Comparison of ENCODE assay signal across 20 cellular contexts in genomic region chr5:14181299-14181968, GRCh38. TPM values are rescaled to one million over a fixed set of nuclear protein-coding genes. Genes with fewer than 3 reads are reported as not detected.
DNase-seq lines count a peak whose midpoint lies in the region; ATAC-seq and TF ChIP-seq lines count a peak whose summit lies in the region.
"Had no signal": no experiment of that assay in that cellular context is flagged by ENCODE, and none has a peak within 500 bp of the region (broad histone marks: within the 10 kb centered on the region; RNA-seq: fewer than 3 reads in every experiment).

No MANE protein-coding gene starts in this region.

- H3K4me2 ChIP-seq in SK-N-SH: peak overlapping the region; percentile 33; the same call in 1 of the 2 replicates
- H3K4me2 ChIP-seq in mammary epithelial cell (ENCODE audit: insufficient read depth, low read depth, low read length): no peak overlapping the region

- no peaks in the 10 kb centered on the region for H3K27me3 ChIP-seq in SK-N-SH (ENCODE audit: insufficient read depth)
- H3K27me3 ChIP-seq in mammary epithelial cell (ENCODE audit: insufficient read depth, low read length): no peaks in the 10 kb centered on the region
- H3K27me3 ChIP-seq in muscle layer of duodenum (ENCODE audit: low read depth, low read length): no peaks in the 10 kb centered on the region
- H3K27me3 ChIP-seq in transverse colon: no peaks in the 10 kb centered on the region
- H3K27me3 ChIP-seq: spleen, upper lobe of right lung had no signal

- in situ Hi-C loops in mammary epithelial cell (cut with MboI; ENCODE audit: low sequenced_read_pairs in 2 of 2) (no loop called here), transverse colon (cut with MboI; ENCODE audit: low pct_ligation_motif_present in 1 of 4, low pct_unique_long_range_greater_than_20kb in 1 of 4, low sequenced_read_pairs in 3 of 4) (no loop called here)

- DNase-seq in SK-N-SH: peak; percentile 78
- DNase-seq in mammary epithelial cell: no peak
- no peak for DNase-seq in transverse colon
- DNase-seq in activated CD4-positive, alpha-beta T cell treated with anti-CD3 and anti-CD28 coated beads, Interleukin-2, amount 50 U/mL, for 1 hour: no peak
- DNase-seq in NCI-H1436 treated with DMSO at 0.1 percent for 48 hours (lab: John Stamatoyannopoulos, UW): no peak
- no peak for DNase-seq in anterior cingulate cortex (lab: John Stamatoyannopoulos, UW)
- DNase-seq: 8988T; activated naive CD8-positive, alpha-beta T cell treated with anti-CD3 and anti-CD28 coated beads, Interleukin-2, amount 50 U/mL, for 24 hours; cerebellar nuclear complex; DMS79 treated with DMSO at 0.1 percent for 48 hours; endodermal cell; H9; hypothalamus; left colon; spleen; upper lobe of right lung had no signal

- H3K4me3 ChIP-seq in SK-N-SH (ENCODE audit: low read depth in 2 of 2, low read length in 1 of 2) (no peak overlapping the region), mammary epithelial cell (replicated peaks in 1 of 3; ENCODE audit: insufficient read depth in 1 of 3, low read depth in 2 of 3, low read length in 3 of 3) (no peak overlapping the region), muscle layer of duodenum (ENCODE audit: low read depth in 1 of 2, low read length in 2 of 2) (no peak overlapping the region), transverse colon (no peak overlapping the region)
- H3K4me3 ChIP-seq: spleen, upper lobe of right lung had no signal

- intact Hi-C loops in mammary epithelial cell (cut with micrococcal nuclease) (no loop called here), transverse colon (cut with DNase I; ENCODE audit: low total_unique reads) (no loop called here)

- WGBS in SK-N-SH (ENCODE audit: low lambda C conversion rate): 74% methylated on average over 9 of the region's 11 CpGs
- WGBS in mammary epithelial cell (ENCODE audit: low coverage, missing lambda C conversion rate): 87% methylated on average over 9 of the region's 11 CpGs
- 80 to 85% methylated on average over 1 to 11 of the region's 11 CpGs for WGBS in transverse colon (ENCODE audit: low coverage in 1 of 2), 2 donors

- no peak; the same call in 1 of the 2 replicates for TF ChIP-seq RAD21 in SK-N-SH (IDR thresholded peaks at IDR 0.05; ENCODE audit: low read length)

- no peaks in the 10 kb centered on the region for H3K36me3 ChIP-seq in SK-N-SH (replicated peaks in 1 of 2; ENCODE audit: control insufficient read depth in 1 of 2, insufficient read depth in 2 of 2, low read length in 1 of 2)
- H3K36me3 ChIP-seq in mammary epithelial cell (ENCODE audit: insufficient read depth, low read length): no peaks in the 10 kb centered on the region
- peaks cover 0 to 11% of the 10 kb centered on the region in 2 donors for H3K36me3 ChIP-seq in muscle layer of duodenum (ENCODE audit: control insufficient read depth in 1 of 2, insufficient read depth in 2 of 2, low read length in 2 of 2)
- no peaks in the 10 kb centered on the region for H3K36me3 ChIP-seq in transverse colon
- H3K36me3 ChIP-seq: spleen, upper lobe of right lung had no signal

- no peaks in the 10 kb centered on the region for H3K9me3 ChIP-seq in SK-N-SH
- H3K9me3 ChIP-seq in mammary epithelial cell (replicated peaks; ENCODE audit: insufficient read depth, low read length): no peaks in the 10 kb centered on the region
- H3K9me3 ChIP-seq in muscle layer of duodenum (ENCODE audit: control insufficient read depth in 1 of 2, low read length in 2 of 2): no peaks in the 10 kb centered on the region
- no peaks in the 10 kb centered on the region for H3K9me3 ChIP-seq in transverse colon
- H3K9me3 ChIP-seq: spleen, upper lobe of right lung had no signal

- CTCF ChIA-PET in SK-N-SH (lab: Yijun Ruan, JAX): no interaction called here
- CTCF ChIA-PET in mammary epithelial cell (lab: Charles Lee; ENCODE audit: low non-redundant PET): no interaction called here

- H3K9ac ChIP-seq in SK-N-SH (no peak overlapping the region), mammary epithelial cell (ENCODE audit: insufficient read depth, low read length) (no peak overlapping the region)
- H3K9ac ChIP-seq: parathyroid adenoma had no signal

- no peak overlapping the region for H2AFZ ChIP-seq in SK-N-SH (ENCODE audit: low read depth)
- no peak overlapping the region for H2AFZ ChIP-seq in mammary epithelial cell (ENCODE audit: low read depth, low read length)
- H2AFZ ChIP-seq: parathyroid adenoma had no signal

- BruUV-seq in mammary epithelial cell (replicated peaks; lab: Mats Ljungman, UMichigan): no TSS peak

- POLR2A ChIA-PET in SK-N-SH (lab: Yijun Ruan, JAX): no interaction called here

- TF ChIP-seq CTCF in SK-N-SH (IDR thresholded peaks at IDR 0.05) (no peak), mammary epithelial cell (conservative IDR thresholded peaks at IDR 0.05 in 1 of 2, IDR thresholded peaks at IDR 0.05 in 1 of 2; ENCODE audit: extremely low read depth in 1 of 2, insufficient read depth in 1 of 2, low read depth in 1 of 2, low read length in 2 of 2) (no peak), transverse colon (IDR thresholded peaks at IDR 0.05) (no peak)

- dilution Hi-C loops in mammary epithelial cell (cut with HindIII; ENCODE audit: low sequenced_read_pairs): no loop called here

- H3K27ac ChIP-seq in SK-N-SH (ENCODE audit: low read depth in 2 of 2, low read length in 1 of 2): peak overlapping the region; percentile 85 to 94; a peak in 3 of 4 replicates
- H3K27ac ChIP-seq in mammary epithelial cell (ENCODE audit: insufficient read depth, low read depth, low read length): peak overlapping the region; percentile 48
- H3K27ac ChIP-seq in muscle layer of duodenum (ENCODE audit: low read length): peak overlapping the region; percentile 93
- peak overlapping the region; percentile 76 to 85 (median 84) for H3K27ac ChIP-seq in transverse colon
- H3K27ac ChIP-seq: parathyroid adenoma, spleen, upper lobe of right lung had no signal

- TF ChIP-seq POLR2A in transverse colon (IDR thresholded peaks at IDR 0.05): no peak

- no peak for ATAC-seq in SK-N-SH treated with all-trans-retinoic acid at 6 μM for 48 hours
- ATAC-seq: activated naive CD8-positive, alpha-beta T cell treated with anti-CD3 and anti-CD28 coated beads, Interleukin-2, amount 50 U/mL, for 24 hours; left colon; upper lobe of right lung; WTC11 had no signal

- H3F3A ChIP-seq in SK-N-SH (replicated peaks; ENCODE audit: insufficient read depth): peaks cover 54% of the 10 kb centered on the region

- no peaks in the 10 kb centered on the region for H3K9me2 ChIP-seq in SK-N-SH

- H3K4me1 ChIP-seq in SK-N-SH (ENCODE audit: control insufficient read depth in 1 of 2, insufficient read depth in 2 of 2, low read depth in 1 of 2, low read length in 1 of 2) (peaks cover 59 to 82% of the 10 kb centered on the region in 2 experiments), mammary epithelial cell (ENCODE audit: insufficient read depth, low read length) (peaks cover 69% of the 10 kb centered on the region), muscle layer of duodenum (ENCODE audit: control insufficient read depth in 1 of 2, insufficient read depth in 2 of 2, low read length in 2 of 2) (peaks cover 13 to 27% of the 10 kb centered on the region in 2 donors), transverse colon (peaks cover 26 to 86% (median 54%) of the 10 kb centered on the region in 4 donors)
- H3K4me1 ChIP-seq: parathyroid adenoma had no signal

- H4K20me1 ChIP-seq in SK-N-SH (ENCODE audit: insufficient read depth): peaks cover 63% of the 10 kb centered on the region
- no peaks in the 10 kb centered on the region for H4K20me1 ChIP-seq in mammary epithelial cell (ENCODE audit: insufficient read depth, low read length)

- H3K79me2 ChIP-seq in SK-N-SH (ENCODE audit: insufficient read depth) (peaks cover 100% of the 10 kb centered on the region), mammary epithelial cell (ENCODE audit: insufficient read depth, low read length) (peaks cover 99% of the 10 kb centered on the region)

- TF ChIP-seq EP300 in SK-N-SH (IDR thresholded peaks at IDR 0.05; ENCODE audit: borderline replicate concordance in 1 of 2, low read depth in 1 of 2, low read length in 1 of 2): peak in 1 of 2 experiments; percentile 52; a peak in 1 of 4 replicates
- TF ChIP-seq EP300 in transverse colon (IDR thresholded peaks at IDR 0.05; ENCODE audit: low read depth): no peak

TF ChIP-seq in SK-N-SH, 30 proteins besides CTCF, POLR2A, EP300 and RAD21 (continues in another document):
- TF ChIP-seq POLR2AphosphoS5 (IDR thresholded peaks at IDR 0.05; ENCODE audit: low read depth, low read length) (no peak), USF1 (IDR thresholded peaks at IDR 0.05; ENCODE audit: borderline replicate concordance, low read depth) (no peak), GABPA (IDR thresholded peaks at IDR 0.05; ENCODE audit: low read depth) (no peak), YY1 (IDR thresholded peaks at IDR 0.05; ENCODE audit: low read depth) (no peak), GATA2 (CRISPR knock-in tag; IDR thresholded peaks at IDR 0.05) (peak; percentile 92), JUND (IDR thresholded peaks at IDR 0.05) (no peak)

TF ChIP-seq in SK-N-SH treated with all-trans-retinoic acid at 6 μM for 48 hours, 23 proteins besides CTCF, POLR2A, EP300 and RAD21:
- TF ChIP-seq ESRRG (CRISPR knock-in tag; IDR thresholded peaks at IDR 0.05) (no peak), ARNTL (CRISPR knock-in tag; IDR thresholded peaks at IDR 0.05; ENCODE audit: borderline replicate concordance, low read depth) (no peak), ZC3H10 (CRISPR knock-in tag; IDR thresholded peaks at IDR 0.05) (no peak)

RNA-seq across cellular contexts. Expression of gene TRIO, which starts 38.3 kb away (rescaled TPM):
- polyA plus RNA-seq in SK-N-SH (2012; rRNA removed) (225 and 229 TPM in 2 replicates), mammary epithelial cell (52.8 TPM)
- 101 and 117 TPM in 2 replicates for polyA plus RNA-seq in SK-N-SH (2012; cell fraction: cytosol; rRNA removed)
- polyA plus RNA-seq in SK-N-SH (2012; cell fraction: nucleus; rRNA removed): 1,118 and 1,202 TPM in 2 replicates
- total RNA-seq in mammary epithelial cell (100 to 1,000 TPM; 160 to 219 TPM), transverse colon (100 to 1,000 TPM; 186 to 388 (median 285) TPM)
- 319 TPM for polyA minus RNA-seq in mammary epithelial cell
